Comparison of ENCODE assay signal across 27 cellular contexts in genomic region chr2:232174662-232175061, GRCh38.
"Had no signal": no experiment of that assay in that cellular context is flagged by ENCODE, and none has a peak within 500 bp of the region (broad histone marks: within the 10 kb centered on the region; RNA-seq: fewer than 3 reads in every experiment).

No MANE protein-coding gene starts in this region.

- ATAC-seq: activated CD4-positive, alpha-beta T cell treated with anti-CD3 and anti-CD28 coated beads for 36 hours; naive thymus-derived CD8-positive, alpha-beta T cell; SK-N-SH treated with all-trans-retinoic acid at 6 μM for 48 hours; stimulated activated naive B cell treated with anti-CD40 and anti-IgM and Interleukin-4, amounts not matched to agents 10 μg/mL and 1 μg/mL and 100 μg/mL, for 72 hours had no signal

- H3K4me3 ChIP-seq: dorsolateral prefrontal cortex, heart left ventricle, neural progenitor cell, right atrium auricular region, stomach, tibial artery had no signal

- H3K4me1 Mint-ChIP-seq: immature natural killer cell; neural progenitor cell; stimulated activated naive B cell treated with anti-CD40 and anti-IgM and Interleukin-4, amounts not matched to agents 10 μg/mL and 1 μg/mL and 100 μg/mL, for 72 hours had no signal

- H3K9me3 Mint-ChIP-seq: central memory CD8-positive, alpha-beta T cell; immature natural killer cell had no signal

- H3K36me3 ChIP-seq: heart left ventricle, neural progenitor cell, right atrium auricular region had no signal

- H3K9me3 ChIP-seq: right atrium auricular region, stomach, tibial artery had no signal

- H3K4me3 Mint-ChIP-seq: activated CD4-positive, alpha-beta T cell treated with anti-CD3 and anti-CD28 coated beads for 36 hours; activated naive CD8-positive, alpha-beta T cell; central memory CD8-positive, alpha-beta T cell; immature natural killer cell; naive thymus-derived CD8-positive, alpha-beta T cell; neural progenitor cell; stimulated activated naive B cell treated with anti-CD40 and anti-IgM and Interleukin-4, amounts not matched to agents 10 μg/mL and 1 μg/mL and 100 μg/mL, for 72 hours had no signal

- H3K27ac ChIP-seq: dorsolateral prefrontal cortex, neural progenitor cell, right atrium auricular region, stomach, tibial artery had no signal

- DNase-seq: activated CD4-positive, alpha-beta T cell treated with anti-CD3 and anti-CD28 coated beads for 36 hours; activated CD4-positive, alpha-beta T cell treated with anti-CD3 and anti-CD28 coated beads, Interleukin-2, amount 50 U/mL, for 4 hours; activated CD4-positive, CD25-positive, alpha-beta regulatory T cell; activated effector memory CD4-positive, alpha-beta T cell treated with Interleukin-2 at 50 U/mL for 16 hours; activated naive CD4-positive, alpha-beta T cell treated with Interleukin-2 at 50 U/mL for 16 hours; activated T-cell treated with anti-CD3 and anti-CD28 coated beads for 4 hours; anterior cingulate cortex; dorsolateral prefrontal cortex; effector memory CD4-positive, alpha-beta T cell; foreskin fibroblast; heart left ventricle; hypothalamus; immature natural killer cell; kidney; midbrain; naive thymus-derived CD8-positive, alpha-beta T cell; occipital lobe; stimulated activated CD4-positive, alpha-beta T cell treated with anti-CD3 and anti-CD28 coated beads, Interleukin-15, amount 100 ng/mL, for 24 hours; stimulated activated CD4-positive, alpha-beta T cell treated with anti-CD3 and anti-CD28 coated beads, Interleukin-2, amount 100 ng/mL, for 24 hours; stimulated activated naive B cell treated with anti-CD40 and anti-IgM and Interleukin-4, amounts not matched to agents 10 μg/mL and 1 μg/mL and 100 μg/mL, for 72 hours; stomach; tibial artery had no signal

- H3K27me3 ChIP-seq: dorsolateral prefrontal cortex, heart left ventricle, neural progenitor cell, right atrium auricular region, stomach, tibial artery had no signal

- H3K4me1 ChIP-seq: neural progenitor cell had no signal

- H3K27me3 Mint-ChIP-seq: activated CD4-positive, alpha-beta T cell treated with anti-CD3 and anti-CD28 coated beads for 36 hours; activated naive CD8-positive, alpha-beta T cell; central memory CD8-positive, alpha-beta T cell; naive thymus-derived CD8-positive, alpha-beta T cell; stimulated activated naive B cell treated with anti-CD40 and anti-IgM and Interleukin-4, amounts not matched to agents 10 μg/mL and 1 μg/mL and 100 μg/mL, for 72 hours had no signal

- H3K27ac Mint-ChIP-seq: activated CD4-positive, alpha-beta T cell treated with anti-CD3 and anti-CD28 coated beads for 36 hours; activated naive CD8-positive, alpha-beta T cell; immature natural killer cell; neural progenitor cell had no signal
